9 cellular contexts compared by ENCODE assay signal in the genomic region with DNA sequence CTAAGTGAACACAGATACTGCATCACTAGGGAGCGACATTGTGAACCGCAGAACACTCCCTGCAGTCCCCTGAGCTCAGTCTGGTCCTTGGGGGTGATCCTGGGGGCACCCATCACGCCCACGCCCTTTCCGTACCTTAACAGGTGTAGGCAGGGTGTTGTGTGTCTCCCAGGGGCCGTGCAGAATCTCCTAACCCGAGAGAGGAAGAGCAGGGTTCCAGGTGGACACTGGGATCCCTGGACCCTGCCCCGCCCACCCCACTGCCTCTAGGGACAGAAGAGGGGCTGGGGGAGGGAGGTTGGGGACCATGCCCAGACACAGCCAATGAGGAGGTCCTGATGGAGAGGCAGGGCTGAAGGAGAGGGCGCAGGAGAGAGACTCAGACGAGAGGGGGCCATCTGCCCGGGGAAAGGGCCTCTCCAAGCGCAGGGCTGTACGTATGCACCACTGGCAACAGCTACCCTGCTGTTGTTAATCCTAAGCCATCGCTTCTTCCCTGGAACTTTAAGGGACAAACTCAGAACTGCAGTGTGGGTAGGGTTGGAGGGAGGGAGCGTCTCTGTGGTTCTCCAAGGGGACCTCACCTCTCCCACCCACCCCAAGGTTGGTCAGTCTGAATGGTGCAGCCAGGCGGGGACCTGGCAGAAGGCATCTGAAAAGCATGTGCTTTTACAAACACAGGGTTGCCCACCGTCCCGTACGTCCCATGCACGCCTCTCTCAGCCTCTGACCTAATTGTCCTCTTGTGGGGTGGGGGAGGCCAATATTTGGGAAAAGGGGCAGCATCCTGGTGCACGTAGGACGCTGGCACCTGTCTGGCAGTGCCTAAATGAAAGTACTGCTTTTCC. TPM values are rescaled to one million over a fixed set of nuclear protein-coding genes. Genes with fewer than 3 reads are reported as not detected.
DNase-seq lines count a peak whose midpoint lies in the region; ATAC-seq and TF ChIP-seq lines count a peak whose summit lies in the region.
"Had no signal": no experiment of that assay in that cellular context is flagged by ENCODE, and none has a peak within 500 bp of the region (broad histone marks: within the 10 kb centered on the region; RNA-seq: fewer than 3 reads in every experiment).

No MANE protein-coding gene starts in this region.

- intact Hi-C loops in body of pancreas (cut with DNase I), result no loop called here

- no peaks in the 10 kb centered on the region for H3K27me3 ChIP-seq in effector memory CD4-positive, alpha-beta T cell (replicated peaks; ENCODE audit: control insufficient read depth, insufficient read depth, low read length, poor library complexity, severe bottlenecking)
- H3K27me3 ChIP-seq in upper lobe of left lung, result no peaks in the 10 kb centered on the region
- no peaks in the 10 kb centered on the region for H3K27me3 ChIP-seq in body of pancreas

- in situ Hi-C loops in GM13976 (cut with MboI; ENCODE audit: low sequenced_read_pairs, unreplicated experiment), result no loop called here
- in situ Hi-C loops in ACHN (cut with HindIII; ENCODE audit: low pct_ligation_motif_present, low pct_unique_long_range_greater_than_20kb, low sequenced_read_pairs), result no loop called here
- in situ Hi-C loops in G401 (cut with HindIII; ENCODE audit: low sequenced_read_pairs), result no loop called here

- DNase-seq in GM13976 (ENCODE audit: low spot score) (peak; percentile 50), T-cell (peak in 28 of 34 experiments; percentile 15 to 52 (median 32)), upper lobe of left lung (no peak), ACHN (no peak), G401 (ENCODE audit: low spot score) (no peak), body of pancreas (no peak)
- DNase-seq in effector memory CD4-positive, alpha-beta T cell, result peak in 1 of 3 donors; percentile 14

- POLR2A ChIA-PET in T-cell (lab: Charles Lee), result no interaction called here

- H3K4me1 Mint-ChIP-seq in T-cell, result peaks cover 17 to 24% (median 21%) of the 10 kb centered on the region in 3 donors
- H3K4me1 Mint-ChIP-seq: neural crest cell had no signal

- no peaks in the 10 kb centered on the region for H3K27me3 Mint-ChIP-seq in T-cell

- peak overlapping the region; percentile 98 to 100 for H3K27ac Mint-ChIP-seq in T-cell

- peak overlapping the region; percentile 79 for H3K27ac ChIP-seq in effector memory CD4-positive, alpha-beta T cell (ENCODE audit: insufficient read depth, low read length, poor library complexity, severe bottlenecking)
- peak overlapping the region in 2 of 4 donors; percentile 10 to 79 for H3K27ac ChIP-seq in upper lobe of left lung
- no peak overlapping the region for H3K27ac ChIP-seq in body of pancreas

- H3K4me3 ChIP-seq in effector memory CD4-positive, alpha-beta T cell (ENCODE audit: insufficient read depth, low read depth, low read length, poor library complexity, severe bottlenecking), result peak overlapping the region; percentile 71
- peak overlapping the region in 3 of 4 donors; percentile 39 to 49 (median 48) for H3K4me3 ChIP-seq in upper lobe of left lung
- H3K4me3 ChIP-seq in body of pancreas, result no peak overlapping the region

- no peaks in the 10 kb centered on the region for H3K9me3 Mint-ChIP-seq in T-cell
- H3K9me3 Mint-ChIP-seq: neural crest cell had no signal

- 44 to 48% methylated on average over 17 to 21 of the region's 22 CpGs for WGBS in upper lobe of left lung, 2 donors
- 60 to 70% methylated on average over 20 to 22 of the region's 22 CpGs for WGBS in body of pancreas, 2 donors

- H3K4me3 Mint-ChIP-seq in T-cell, result peak overlapping the region; percentile 90 to 98 (median 92)
- H3K4me3 Mint-ChIP-seq: neural crest cell had no signal

- TF ChIP-seq CTCF in GM13976 (IDR thresholded peaks at IDR 0.05; ENCODE audit: borderline replicate concordance, control extremely low read depth, extremely low read depth, insufficient read depth, missing control alignments), result no peak
- TF ChIP-seq CTCF in upper lobe of left lung (IDR thresholded peaks at IDR 0.05), result no peak
- no peak for TF ChIP-seq CTCF in body of pancreas (IDR thresholded peaks at IDR 0.05)

- H3K9me3 ChIP-seq in effector memory CD4-positive, alpha-beta T cell (ENCODE audit: control insufficient read depth, low read length), result no peaks in the 10 kb centered on the region
- H3K9me3 ChIP-seq in upper lobe of left lung, result no peaks in the 10 kb centered on the region
- no peaks in the 10 kb centered on the region for H3K9me3 ChIP-seq in body of pancreas

- CTCF ChIA-PET in T-cell (lab: Charles Lee), result no interaction called here

- peak; percentile 25 for ATAC-seq in HG02973 (IDR thresholded peaks at IDR 0.05; ENCODE audit: unreplicated experiment)
- ATAC-seq in T-cell (replicated peaks in 1 of 4), result peak; percentile 5 to 28 (median 27)
- peak in 1 of 2 donors; percentile 56 for ATAC-seq in upper lobe of left lung (ENCODE audit: low FRiP score in 2 of 2)
- no peak for ATAC-seq in body of pancreas

- no peak for TF ChIP-seq POLR2A in upper lobe of left lung (IDR thresholded peaks at IDR 0.05)
- TF ChIP-seq POLR2A in body of pancreas (IDR thresholded peaks at IDR 0.05), result no peak

- H3K4me1 ChIP-seq in effector memory CD4-positive, alpha-beta T cell (ENCODE audit: control insufficient read depth, insufficient read depth, low read length, poor library complexity, severe bottlenecking), result peaks cover 20% of the 10 kb centered on the region
- H3K4me1 ChIP-seq in upper lobe of left lung, result peaks cover 0 to 8% (median 0%) of the 10 kb centered on the region in 4 donors
- peaks cover 13% of the 10 kb centered on the region for H3K4me1 ChIP-seq in body of pancreas

- H3K36me3 ChIP-seq in effector memory CD4-positive, alpha-beta T cell (ENCODE audit: control insufficient read depth, insufficient read depth, low read length), result peaks cover 12% of the 10 kb centered on the region
- H3K36me3 ChIP-seq in upper lobe of left lung (no peaks in the 10 kb centered on the region), body of pancreas (replicated peaks in 1 of 2; ENCODE audit: insufficient read depth in 1 of 2, low read depth in 2 of 2) (no peaks in the 10 kb centered on the region)

- peaks cover 17% of the 10 kb centered on the region for H3K36me3 Mint-ChIP-seq in T-cell

- no peak for TF ChIP-seq EP300 in upper lobe of left lung (IDR thresholded peaks at IDR 0.05)

RNA-seq across cellular contexts. Expression of gene P2RY8, which starts 2.4 kb away (rescaled TPM):
- total RNA-seq in T-cell, result 100 to 1,000 TPM; 114 to 219 (median 182) TPM
- total RNA-seq in upper lobe of left lung, result 1 to 10 TPM; 1.7 to 4.4 (median 3.3) TPM
- total RNA-seq in G401 (2014; rRNA removed; shearing (Covaris generic)), result under 0.01 TPM in 1 of 2 replicates, not detected in the other
- under 1 TPM; 0.66 to 0.78 TPM for total RNA-seq in body of pancreas
- total RNA-seq: neural crest cell had no signal

RNA-seq across cellular contexts. Expression of gene AKAP17A, which starts 56.9 kb away (rescaled TPM):
- total RNA-seq in T-cell, result 100 to 1,000 TPM; 120 to 162 (median 155) TPM
- 100 to 1,000 TPM in 2 of 6 donors, 10 to 100 TPM in 4; 40.9 to 193 (median 52.4) TPM for total RNA-seq in upper lobe of left lung
- total RNA-seq in G401 (2014; rRNA removed; shearing (Covaris generic)), result 37.1 and 38.3 TPM in 2 replicates
- total RNA-seq in body of pancreas, result 100 to 1,000 TPM in 1 of 2 donors, 10 to 100 TPM in 1; 55.5 to 162 TPM

Comparison
In these comparisons a context has a peak if more than half of its experiments do, and no peak if none do; other contexts are left out.
1. DNase-seq: peak in GM13976 (single experiment) and T-cell (28 of 34); none in upper lobe of left lung (0 of 2), ACHN (single experiment), G401 (single experiment) and body of pancreas (0 of 4).
2. H3K4me3 ChIP-seq: peak in effector memory CD4-positive, alpha-beta T cell (single experiment) and upper lobe of left lung (3 of 4); none in body of pancreas (0 of 2).
3. RNA of gene P2RY8, which starts 2.4 kb away (total RNA-seq): 114 to 219 TPM in T-cell; 1.7 to 4.4 TPM in upper lobe of left lung, 0.66 to 0.78 TPM in body of pancreas and under 0.01 TPM in G401; every median in the first group is over 10 times any median in the second.